ENCODE assay signal across 9 cellular contexts in the genomic region with DNA sequence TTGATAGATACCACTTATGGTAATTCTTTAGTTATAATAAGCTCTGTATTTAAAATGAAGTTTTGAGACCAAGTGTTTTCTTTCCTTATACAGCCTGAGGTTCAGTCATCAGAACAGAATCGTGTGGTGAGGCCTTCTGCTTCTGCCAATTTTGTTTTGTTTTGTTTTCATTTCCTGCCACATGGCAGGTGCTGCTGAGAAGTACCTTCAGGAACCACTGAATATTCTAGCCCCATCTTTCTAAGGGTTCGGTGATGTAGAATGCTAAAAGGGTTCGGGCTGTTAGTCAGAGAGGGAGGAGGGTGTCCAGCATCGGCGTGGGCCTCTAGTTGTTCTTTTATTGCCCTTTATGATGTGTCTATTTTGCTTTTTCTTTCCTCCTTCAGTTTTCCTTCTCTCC. TPM values are rescaled to one million over a fixed set of nuclear protein-coding genes. Genes with fewer than 3 reads are reported as not detected.
DNase-seq lines count a peak whose midpoint lies in the region; ATAC-seq and TF ChIP-seq lines count a peak whose summit lies in the region.
"Had no signal": no experiment of that assay in that cellular context is flagged by ENCODE, and none has a peak within 500 bp of the region (broad histone marks: within the 10 kb centered on the region; RNA-seq: fewer than 3 reads in every experiment).

No MANE protein-coding gene starts in this region.

- H2BK5ac ChIP-seq in neuronal stem cell (ENCODE audit: low read length) = no peak overlapping the region

- no peaks in the 10 kb centered on the region for H3K9me3 Mint-ChIP-seq in activated naive CD4-positive, alpha-beta T cell treated with anti-CD3 and anti-CD28 coated beads, Interleukin-2, amount 50 U/mL, for 24 hours
- no peaks in the 10 kb centered on the region for H3K9me3 Mint-ChIP-seq in chondrocyte (ENCODE audit: low read depth)

- no peak overlapping the region for H2BK12ac ChIP-seq in neuronal stem cell (ENCODE audit: low read length)

- no peak for ATAC-seq in GM18519 (IDR thresholded peaks at IDR 0.05; ENCODE audit: low FRiP score, unreplicated experiment)

- peak overlapping the region; percentile 97 for H3K27ac Mint-ChIP-seq in activated naive CD4-positive, alpha-beta T cell treated with anti-CD3 and anti-CD28 coated beads, Interleukin-2, amount 50 U/mL, for 24 hours
- H3K27ac Mint-ChIP-seq in chondrocyte (ENCODE audit: unreplicated experiment) = peak overlapping the region; percentile 89

- no peak overlapping the region for H2BK120ac ChIP-seq in neuronal stem cell (ENCODE audit: low read depth, low read length)

- H4K8ac ChIP-seq in neuronal stem cell (ENCODE audit: low read depth, low read length) = no peak overlapping the region

- H3K4me3 Mint-ChIP-seq in activated naive CD4-positive, alpha-beta T cell treated with anti-CD3 and anti-CD28 coated beads, Interleukin-2, amount 50 U/mL, for 24 hours = peak overlapping the region; percentile 68
- no peak overlapping the region for H3K4me3 Mint-ChIP-seq in chondrocyte (ENCODE audit: unreplicated experiment)

- H3K4me1 ChIP-seq in subcutaneous abdominal adipose tissue (ENCODE audit: control insufficient read depth in 5 of 5, insufficient read depth in 5 of 5, low read length in 5 of 5) = peaks cover 1 to 21% (median 15%) of the 10 kb centered on the region in 5 donors
- peaks cover 3 to 12% of the 10 kb centered on the region in 2 donors for H3K4me1 ChIP-seq in neuronal stem cell (ENCODE audit: control insufficient read depth in 2 of 2, insufficient read depth in 1 of 2, low read depth in 1 of 2, low read length in 2 of 2)

- H3K36me3 ChIP-seq in subcutaneous abdominal adipose tissue (ENCODE audit: control insufficient read depth in 5 of 5, insufficient read depth in 5 of 5, low read length in 5 of 5) (peaks cover 0 to 3% (median 0%) of the 10 kb centered on the region in 5 donors), neuronal stem cell (replicated peaks in 1 of 2; ENCODE audit: control insufficient read depth in 2 of 2, insufficient read depth in 2 of 2, low read length in 2 of 2) (peaks cover 3 to 36% of the 10 kb centered on the region in 2 donors)

- no peak overlapping the region for H3K4me2 ChIP-seq in neuronal stem cell (ENCODE audit: insufficient read depth, low read length, poor library complexity, severe bottlenecking)

- no peak overlapping the region for H3K4ac ChIP-seq in neuronal stem cell (ENCODE audit: low read length)

- peaks cover 12% of the 10 kb centered on the region for H3K79me1 ChIP-seq in neuronal stem cell (ENCODE audit: low read depth, low read length)

- H3K9ac ChIP-seq in subcutaneous abdominal adipose tissue (ENCODE audit: low read length in 5 of 5) = no peak overlapping the region
- H3K9ac ChIP-seq in neuronal stem cell (ENCODE audit: low read depth, low read length, poor library complexity) = no peak overlapping the region

- H3K9me3 ChIP-seq in subcutaneous abdominal adipose tissue (ENCODE audit: control insufficient read depth in 5 of 5, low read length in 5 of 5) = no peaks in the 10 kb centered on the region
- peaks cover 2 to 3% of the 10 kb centered on the region in 2 donors for H3K9me3 ChIP-seq in neuronal stem cell (replicated peaks in 1 of 2; ENCODE audit: control insufficient read depth in 2 of 2, insufficient read depth in 1 of 2, low read depth in 1 of 2, low read length in 2 of 2)

- no peak overlapping the region for H4K91ac ChIP-seq in neuronal stem cell (ENCODE audit: low read depth, low read length, poor library complexity)

- peaks cover 4% of the 10 kb centered on the region for H3K36me3 Mint-ChIP-seq in activated naive CD4-positive, alpha-beta T cell treated with anti-CD3 and anti-CD28 coated beads, Interleukin-2, amount 50 U/mL, for 24 hours
- no peaks in the 10 kb centered on the region for H3K36me3 Mint-ChIP-seq in chondrocyte (ENCODE audit: low read depth)

- H3K27me3 ChIP-seq in subcutaneous abdominal adipose tissue (ENCODE audit: control insufficient read depth in 5 of 5, insufficient read depth in 4 of 5, low read length in 5 of 5) = no peaks in the 10 kb centered on the region
- H3K27me3 ChIP-seq in neuronal stem cell (ENCODE audit: control insufficient read depth in 3 of 3, insufficient read depth in 3 of 3, low read depth in 1 of 3, low read length in 3 of 3) = no peaks in the 10 kb centered on the region

- H3K27ac ChIP-seq in subcutaneous abdominal adipose tissue (ENCODE audit: low read depth, low read length) (peak overlapping the region; percentile 50), neuronal stem cell (replicated peaks; ENCODE audit: low read length) (no peak overlapping the region)

- H3K27me3 Mint-ChIP-seq in activated naive CD4-positive, alpha-beta T cell treated with anti-CD3 and anti-CD28 coated beads, Interleukin-2, amount 50 U/mL, for 24 hours = no peaks in the 10 kb centered on the region
- H3K27me3 Mint-ChIP-seq in chondrocyte (ENCODE audit: low read depth) = no peaks in the 10 kb centered on the region

- no peak overlapping the region for H2AFZ ChIP-seq in neuronal stem cell (ENCODE audit: low read length)

- no peak overlapping the region for H2BK15ac ChIP-seq in neuronal stem cell (ENCODE audit: low read length)

- peaks cover 82% of the 10 kb centered on the region for H3K4me1 Mint-ChIP-seq in activated naive CD4-positive, alpha-beta T cell treated with anti-CD3 and anti-CD28 coated beads, Interleukin-2, amount 50 U/mL, for 24 hours
- H3K4me1 Mint-ChIP-seq in chondrocyte (ENCODE audit: low read depth) = peaks cover 55% of the 10 kb centered on the region

- no peak overlapping the region for H3K23ac ChIP-seq in neuronal stem cell (ENCODE audit: low read depth, low read length, poor library complexity)

- DNase-seq in activated naive CD4-positive, alpha-beta T cell treated with Interleukin-2 at 50 U/mL for 16 hours = no peak
- DNase-seq in NCI-H1105 (lab: John Stamatoyannopoulos, UW) (peak; percentile 18), chondrocyte (ENCODE audit: low spot score) (no peak), neuronal stem cell (ENCODE audit: low spot score) (no peak), NCI-H1436 treated with DMSO at 0.1 percent for 48 hours (lab: John Stamatoyannopoulos, UW) (no peak)
- DNase-seq: GF-D8 had no signal

- H3K4me3 ChIP-seq in subcutaneous abdominal adipose tissue (ENCODE audit: low read depth in 1 of 5, low read length in 5 of 5) = no peak overlapping the region
- H3K4me3 ChIP-seq in neuronal stem cell (ENCODE audit: low read length in 2 of 2) = no peak overlapping the region

- no peak for TF ChIP-seq CTCF in chondrocyte (IDR thresholded peaks at IDR 0.05)

- no peak overlapping the region for H2AK5ac ChIP-seq in neuronal stem cell (ENCODE audit: low read depth, low read length)

- H3K14ac ChIP-seq in neuronal stem cell (ENCODE audit: low read length) = no peak overlapping the region

- WGBS in neuronal stem cell (ENCODE audit: extremely low coverage in 2 of 2, insufficient read length in 2 of 2, insufficient replicate concordance in 1 of 2), 2 donors = no CpG with 5 or more reads among the region's 5 CpGs

- H3K18ac ChIP-seq in neuronal stem cell (ENCODE audit: low read length) = no peak overlapping the region

RNA-seq across cellular contexts. Expression of gene TNRC6B, which starts 25.8 kb away (rescaled TPM):
- 30.9 to 42.8 TPM (median 35.0 TPM) in 3 replicates for total RNA-seq in chondrocyte
- 7.1 TPM for polyA plus RNA-seq in neuronal stem cell (2013, experiment 1 of 2)
- polyA plus RNA-seq in neuronal stem cell (2013, experiment 2 of 2) = 8.5 TPM
